In the genomic region with DNA sequence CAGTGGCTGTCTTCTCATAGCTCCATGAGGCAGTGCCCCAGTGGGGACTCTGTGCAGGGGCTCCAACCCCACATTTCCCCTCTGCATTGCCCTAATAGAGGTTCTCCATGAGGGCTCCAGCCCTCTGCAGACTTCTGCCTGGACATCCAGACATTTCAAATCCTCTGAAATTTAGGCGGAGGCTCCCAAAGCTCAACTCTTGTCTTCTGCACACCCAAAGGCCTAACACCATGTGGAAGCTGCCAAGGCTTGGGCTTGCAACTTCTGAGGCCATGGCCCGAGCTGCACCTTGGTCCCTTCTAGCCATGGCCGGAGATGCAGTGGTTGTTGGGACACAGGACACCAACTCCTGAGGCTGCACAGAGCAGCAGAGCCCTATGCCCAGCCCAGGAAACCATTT, we compare ENCODE assay signal across 24 cellular contexts.
"Had no signal": no experiment of that assay in that cellular context is flagged by ENCODE, and none has a peak within 500 bp of the region (broad histone marks: within the 10 kb centered on the region; RNA-seq: fewer than 3 reads in every experiment).

No MANE protein-coding gene starts in this region.

- H3K9me3 ChIP-seq: psoas muscle had no signal

- H3K36me3 Mint-ChIP-seq: type B pancreatic cell had no signal

- ATAC-seq: foreskin keratinocyte, left cardiac atrium, left ventricle myocardium superior, psoas muscle, sciatic nerve had no signal

- FAIRE-seq: endothelial cell of umbilical vein, kidney, urothelium cell line had no signal

- DNase-seq: colonic mucosa; effector CD4-positive, alpha-beta T cell; endodermal cell; erythroblast; foreskin keratinocyte; immature natural killer cell; kidney; left cardiac atrium; left ventricle myocardium superior; mesenchymal stem cell; naive B cell; psoas muscle; retina; stimulated activated CD4-positive, alpha-beta T cell treated with anti-CD3 and anti-CD28 coated beads, Interleukin-2, amount 100 ng/mL, for 24 hours; stimulated activated CD4-positive, alpha-beta T cell treated with anti-CD3 and anti-CD28 coated beads, Interleukin-4, amount 100 ng/mL, for 4 hours; stimulated activated naive CD4-positive, alpha-beta T cell; stomach; substantia nigra had no signal

- H3K36me3 ChIP-seq: colonic mucosa, stomach had no signal

- H3K4me3 ChIP-seq: colonic mucosa, lung, psoas muscle, stomach had no signal

- H3K27ac Mint-ChIP-seq: endodermal cell, nephron, type B pancreatic cell had no signal

- H3K4me1 ChIP-seq: colonic mucosa, foreskin keratinocyte, psoas muscle had no signal

- H3K4me1 Mint-ChIP-seq: endodermal cell, naive B cell, nephron had no signal

- H3K4me3 Mint-ChIP-seq: endodermal cell, immature natural killer cell, naive B cell, nephron, type B pancreatic cell had no signal

- H3K27ac ChIP-seq: colonic mucosa, foreskin keratinocyte, psoas muscle, stomach had no signal
